ENCODE assay signal across 8 cellular contexts in the genomic region with DNA sequence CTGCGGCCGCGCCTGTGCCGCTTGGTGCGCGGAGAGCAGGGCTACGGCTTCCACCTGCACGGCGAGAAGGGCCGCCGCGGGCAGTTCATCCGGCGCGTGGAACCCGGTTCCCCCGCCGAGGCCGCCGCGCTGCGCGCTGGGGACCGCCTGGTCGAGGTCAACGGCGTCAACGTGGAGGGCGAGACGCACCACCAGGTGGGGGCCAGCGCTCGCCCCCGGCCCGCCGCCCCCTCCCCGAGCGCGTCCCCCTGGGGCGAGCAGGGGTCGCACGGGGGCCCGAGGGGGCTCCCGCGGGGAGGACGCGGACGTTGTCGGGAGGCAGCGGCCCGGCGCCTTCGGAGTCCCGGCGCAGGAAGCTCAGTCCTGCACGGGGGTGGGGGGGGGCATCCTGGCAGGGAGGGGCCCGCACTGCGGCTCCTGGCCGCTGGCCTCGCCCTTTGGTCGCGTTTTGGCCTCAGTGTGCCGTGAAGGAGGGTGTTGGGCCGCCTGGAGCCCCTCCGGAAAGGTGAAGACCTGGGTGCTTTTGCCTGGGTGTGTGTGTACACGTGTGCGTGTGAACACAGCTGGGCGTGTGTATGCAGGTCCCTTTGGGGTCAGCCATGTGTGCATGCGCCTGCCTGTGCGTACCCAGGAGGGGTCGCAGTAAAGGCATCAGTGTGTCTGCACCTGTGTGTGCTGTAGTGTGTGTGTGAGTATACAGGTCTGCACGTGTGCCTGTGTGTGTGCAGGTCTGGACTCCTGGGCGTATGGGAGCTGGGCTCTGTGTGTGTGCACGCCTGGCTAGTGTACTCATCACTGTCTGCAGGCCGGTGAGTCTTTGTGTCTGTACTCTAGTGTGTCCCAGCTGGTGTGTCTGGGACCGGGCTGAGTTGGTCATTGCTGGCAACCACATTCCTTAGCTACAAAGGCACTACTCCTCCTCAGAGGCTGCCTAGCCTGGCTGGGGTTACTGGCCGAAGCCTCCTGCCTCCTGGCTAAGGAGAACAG. TPM values are rescaled to one million over a fixed set of nuclear protein-coding genes. Genes with fewer than 3 reads are reported as not detected.
A peak's percentile ranks its signal among the peaks of the same experiment; 100 is the strongest.
DNase-seq lines count a peak whose midpoint lies in the region; ATAC-seq lines count a peak whose summit lies in the region.

No MANE protein-coding gene starts in this region.

- CTCF ChIA-PET in naive thymus-derived CD4-positive, alpha-beta T cell (lab: Charles Lee), result interaction anchor here (1.1 kb wide), 1 partner anchor 19 kb away, joined by 3 read pairs; no protein-coding TSS in a partner anchor

- H3K27ac ChIP-seq in GM23248, result no peak overlapping the region
- H3K27ac ChIP-seq in naive thymus-derived CD4-positive, alpha-beta T cell (ENCODE audit: low read depth, low read length), result peak overlapping the region; percentile 14

- H3K4me3 ChIP-seq in GM23248, result peak overlapping the region; percentile 73
- peak overlapping the region; percentile 37 for H3K4me3 ChIP-seq in naive thymus-derived CD4-positive, alpha-beta T cell (ENCODE audit: low read length)

- peaks cover 9 to 10% of the 10 kb centered on the region in 2 donors for H3K4me1 Mint-ChIP-seq in effector memory CD8-positive, alpha-beta T cell (ENCODE audit: low read depth in 2 of 2)
- peaks cover 13 to 30% (median 23%) of the 10 kb centered on the region in 7 donors for H3K4me1 Mint-ChIP-seq in naive thymus-derived CD4-positive, alpha-beta T cell

- H3K9me3 ChIP-seq in GM23248 (ENCODE audit: low read depth), result no peaks in the 10 kb centered on the region
- no peaks in the 10 kb centered on the region for H3K9me3 ChIP-seq in naive thymus-derived CD4-positive, alpha-beta T cell (ENCODE audit: control insufficient read depth in 2 of 3, low read length in 3 of 3)

- no peak overlapping the region for H3K27ac Mint-ChIP-seq in effector memory CD8-positive, alpha-beta T cell
- peak overlapping the region in 2 of 9 donors; percentile 73 to 77 for H3K27ac Mint-ChIP-seq in naive thymus-derived CD4-positive, alpha-beta T cell

- no peaks in the 10 kb centered on the region for H3K79me2 ChIP-seq in GM23248 (ENCODE audit: insufficient read depth)

- intact Hi-C loops in naive thymus-derived CD4-positive, alpha-beta T cell (cut with micrococcal nuclease), result no loop called here

- H3F3A ChIP-seq in GM23248 (ENCODE audit: insufficient read depth), result no peaks in the 10 kb centered on the region

- WGBS in GM23248 (ENCODE audit: low coverage in 1 of 2, low lambda C conversion rate in 2 of 2, missing lambda C conversion rate in 2 of 2), 2 experiments, result 8 to 11% methylated on average over 28 to 41 of the region's 76 CpGs

- DNase-seq in GM23248 (peak; percentile 72), RKO (ENCODE audit: low spot score) (peak; percentile 72), CD1c-positive myeloid dendritic cell (ENCODE audit: extremely low spot score) (no peak), D341Med (ENCODE audit: low spot score) (no peak)
- DNase-seq in effector memory CD8-positive, alpha-beta T cell, result no peak
- DNase-seq in naive thymus-derived CD4-positive, alpha-beta T cell, result peak in 2 of 9 donors; percentile 18 to 23

- H3K9ac ChIP-seq in GM23248, result peak overlapping the region; percentile 46

- no peaks in the 10 kb centered on the region for H3K9me2 ChIP-seq in GM23248 (ENCODE audit: insufficient read depth)

- no peaks in the 10 kb centered on the region for H3K36me3 ChIP-seq in GM23248 (ENCODE audit: low read depth)
- H3K36me3 ChIP-seq in naive thymus-derived CD4-positive, alpha-beta T cell (ENCODE audit: control insufficient read depth in 2 of 3, insufficient read depth in 3 of 3, low read length in 3 of 3), result no peaks in the 10 kb centered on the region

- peak overlapping the region; percentile 61 for H2AFZ ChIP-seq in GM23248

- H3K27me3 Mint-ChIP-seq in effector memory CD8-positive, alpha-beta T cell, result peaks cover 7 to 8% of the 10 kb centered on the region in 2 donors
- H3K27me3 Mint-ChIP-seq in naive thymus-derived CD4-positive, alpha-beta T cell, result peaks cover 0 to 34% (median 4%) of the 10 kb centered on the region in 5 donors

- peak overlapping the region; percentile 59 to 70 for H3K4me3 Mint-ChIP-seq in effector memory CD8-positive, alpha-beta T cell
- H3K4me3 Mint-ChIP-seq in naive thymus-derived CD4-positive, alpha-beta T cell, result peak overlapping the region; percentile 71 to 87 (median 78)

- H3K4me2 ChIP-seq in GM23248 (ENCODE audit: unreplicated experiment), result peak overlapping the region; percentile 77

- H3K27me3 ChIP-seq in GM23248 (replicated peaks; ENCODE audit: insufficient read depth), result no peaks in the 10 kb centered on the region
- H3K27me3 ChIP-seq in naive thymus-derived CD4-positive, alpha-beta T cell (ENCODE audit: control insufficient read depth in 2 of 2, insufficient read depth in 2 of 2, low read length in 2 of 2), result no peaks in the 10 kb centered on the region

- H3K4me1 ChIP-seq in GM23248 (ENCODE audit: insufficient read depth), result no peaks in the 10 kb centered on the region
- peaks cover 14 to 20% of the 10 kb centered on the region in 2 donors for H3K4me1 ChIP-seq in naive thymus-derived CD4-positive, alpha-beta T cell (ENCODE audit: control insufficient read depth in 2 of 2, insufficient read depth in 2 of 2, low read length in 2 of 2)

- no peaks in the 10 kb centered on the region for H4K20me1 ChIP-seq in GM23248 (ENCODE audit: insufficient read depth)

- ATAC-seq in effector memory CD8-positive, alpha-beta T cell (replicated peaks), result peak; percentile 27
- ATAC-seq in naive thymus-derived CD4-positive, alpha-beta T cell, result peak; percentile 3
- no peak for ATAC-seq in GM18861 (IDR thresholded peaks at IDR 0.05; ENCODE audit: unreplicated experiment)
- no peak for ATAC-seq in GM19035 (IDR thresholded peaks at IDR 0.05; ENCODE audit: unreplicated experiment)

- no peaks in the 10 kb centered on the region for H3K36me3 Mint-ChIP-seq in effector memory CD8-positive, alpha-beta T cell (ENCODE audit: insufficient read depth)
- H3K36me3 Mint-ChIP-seq in naive thymus-derived CD4-positive, alpha-beta T cell, result no peaks in the 10 kb centered on the region

- no peaks in the 10 kb centered on the region for H3K9me3 Mint-ChIP-seq in effector memory CD8-positive, alpha-beta T cell
- peaks cover 0 to 4% (median 0%) of the 10 kb centered on the region in 11 donors for H3K9me3 Mint-ChIP-seq in naive thymus-derived CD4-positive, alpha-beta T cell

- POLR2A ChIA-PET in naive thymus-derived CD4-positive, alpha-beta T cell (lab: Charles Lee), result interaction anchor here (1.3 to 2.3 kb wide), 3 partner anchors 20 to 127 kb away, joined by 3 to 8 read pairs (median 4); partner anchors contain the start of genes NTHL1 and TSC2

- in situ Hi-C loops in GM23248 (cut with MboI), result loop anchor here (10.0 kb wide), 1 partner anchor 117 kb away; the partner anchor contains the start of gene RAB26

RNA-seq across cellular contexts. Expression of gene NHERF2, which starts 0.6 kb away (rescaled TPM):
- total RNA-seq in GM23248 (2014; rRNA removed; shearing (Covaris generic)), result 27.3 and 39.7 TPM in 2 replicates
- 29.0 and 45.1 TPM in 2 replicates for polyA plus RNA-seq in GM23248 (2016; fragmentation: Nextera tagmentation; extraction: Ambion mirVana)
- total RNA-seq in naive thymus-derived CD4-positive, alpha-beta T cell, result 1 to 10 TPM; 2.5 to 3.8 (median 3.6) TPM
- under 1 TPM; 0.33 to 0.56 TPM for polyA plus RNA-seq in naive thymus-derived CD4-positive, alpha-beta T cell

RNA-seq across cellular contexts. Expression of gene NPW, which starts 7.7 kb away (rescaled TPM):
- total RNA-seq in GM23248 (2014; rRNA removed; shearing (Covaris generic)), result not detected in 2 replicates
- polyA plus RNA-seq in GM23248 (2016; fragmentation: Nextera tagmentation; extraction: Ambion mirVana), result 2.1 and 3.0 TPM in 2 replicates
- 1 to 10 TPM in 1 of 5 experiments, under 1 TPM in 1, not detected in 3; 0.53 to 1.7 TPM for total RNA-seq in naive thymus-derived CD4-positive, alpha-beta T cell
- not detected for polyA plus RNA-seq in naive thymus-derived CD4-positive, alpha-beta T cell

RNA-seq across cellular contexts. Expression of gene ZNF598, which starts 17.7 kb away (rescaled TPM):
- 21.2 and 23.4 TPM in 2 replicates for total RNA-seq in GM23248 (2014; rRNA removed; shearing (Covaris generic))
- polyA plus RNA-seq in GM23248 (2016; fragmentation: Nextera tagmentation; extraction: Ambion mirVana), result 12.2 and 14.1 TPM in 2 replicates
- total RNA-seq in naive thymus-derived CD4-positive, alpha-beta T cell, result 10 to 100 TPM; 44.3 to 63.2 (median 49.8) TPM
- 1 to 10 TPM; 1.9 to 9.4 TPM for polyA plus RNA-seq in naive thymus-derived CD4-positive, alpha-beta T cell

RNA-seq across cellular contexts. Expression of gene NTHL1, which starts 20.3 kb away (rescaled TPM):
- 19.9 and 22.8 TPM in 2 replicates for total RNA-seq in GM23248 (2014; rRNA removed; shearing (Covaris generic))
- 20.3 and 21.2 TPM in 2 replicates for polyA plus RNA-seq in GM23248 (2016; fragmentation: Nextera tagmentation; extraction: Ambion mirVana)
- 10 to 100 TPM in 1 of 5 experiments, 1 to 10 TPM in 4; 4.4 to 27.0 (median 7.5) TPM for total RNA-seq in naive thymus-derived CD4-positive, alpha-beta T cell
- polyA plus RNA-seq in naive thymus-derived CD4-positive, alpha-beta T cell, result 10 to 100 TPM; 16.3 to 17.5 TPM

RNA-seq across cellular contexts. Expression of gene TSC2, which starts 20.5 kb away (rescaled TPM):
- total RNA-seq in GM23248 (2014; rRNA removed; shearing (Covaris generic)), result 53.7 and 84.6 TPM in 2 replicates
- 43.3 and 52.2 TPM in 2 replicates for polyA plus RNA-seq in GM23248 (2016; fragmentation: Nextera tagmentation; extraction: Ambion mirVana)
- total RNA-seq in naive thymus-derived CD4-positive, alpha-beta T cell, result 100 to 1,000 TPM; 126 to 155 (median 147) TPM
- 10 to 100 TPM; 27.5 to 53.6 TPM for polyA plus RNA-seq in naive thymus-derived CD4-positive, alpha-beta T cell

Comparison
In these comparisons a context has a peak if more than half of its experiments do, and no peak if none do; other contexts are left out.
1. DNase-seq: peak in GM23248 (single experiment) and RKO (single experiment); none in effector memory CD8-positive, alpha-beta T cell (0 of 3), CD1c-positive myeloid dendritic cell (single experiment) and D341Med (single experiment).
2. ATAC-seq: peak in effector memory CD8-positive, alpha-beta T cell (single experiment) and naive thymus-derived CD4-positive, alpha-beta T cell (single experiment); none in GM18861 (single experiment) and GM19035 (single experiment).